In genomic region chr11:35415488-35415887, GRCh38 we compare ENCODE assay signal across 29 cellular contexts. TPM values are rescaled to one million over a fixed set of nuclear protein-coding genes. Genes with fewer than 3 reads are reported as not detected.
"Had no signal": no experiment of that assay in that cellular context is flagged by ENCODE, and none has a peak within 500 bp of the region (broad histone marks: within the 10 kb centered on the region; RNA-seq: fewer than 3 reads in every experiment).

No MANE protein-coding gene starts in this region.

- FAIRE-seq: endothelial cell of umbilical vein, kidney had no signal

- H3K27me3 ChIP-seq: ovary, vagina had no signal

- H3K4me3 ChIP-seq: esophagus squamous epithelium, lung, mucosa of descending colon, ovary, psoas muscle, skin epidermis, suprapubic skin, transverse colon, upper lobe of right lung, vagina had no signal

- H3K36me3 ChIP-seq: esophagus squamous epithelium, ovary, suprapubic skin, transverse colon, upper lobe of right lung, vagina had no signal

- H3K9me3 ChIP-seq: esophagus squamous epithelium, mucosa of descending colon, ovary, psoas muscle, suprapubic skin, transverse colon, upper lobe of right lung, vagina had no signal

- DNase-seq: cortex of kidney; effector CD4-positive, alpha-beta T cell; erythroblast; esophagus squamous epithelium; foreskin melanocyte; head of caudate nucleus; kidney; mucosa of descending colon; naive B cell; occipital lobe; ovary; posterior cingulate gyrus; psoas muscle; right cardiac atrium; stimulated activated CD4-positive, alpha-beta T cell treated with anti-CD3 and anti-CD28 coated beads, Interleukin-15, amount 100 ng/mL, for 24 hours; stimulated activated CD4-positive, alpha-beta T cell treated with anti-CD3 and anti-CD28 coated beads, Interleukin-2, amount 100 ng/mL, for 48 hours; stimulated activated CD8-positive, alpha-beta memory T cell treated with anti-CD3 and anti-CD28 coated beads, Interleukin-4, amount 100 ng/mL, for 48 hours; stimulated activated naive CD4-positive, alpha-beta T cell; stimulated activated naive CD8-positive, alpha-beta T cell treated with anti-CD3 and anti-CD28 coated beads, Interleukin-15, amount 100 ng/mL, for 72 hours; transverse colon; upper lobe of right lung had no signal

- ATAC-seq: left lobe of liver; mucosa of descending colon; natural killer cell treated with Interleukin-12 subunit alpha and Interleukin-12 subunit beta and Interleukin-15 and Interleukin-18, amount 100 ng/mL, for 72 hours; psoas muscle; right cardiac atrium; stimulated activated naive CD8-positive, alpha-beta T cell treated with anti-CD3 and anti-CD28 coated beads, Interleukin-15, amount 100 ng/mL, for 72 hours; upper lobe of right lung had no signal

- H3K27ac ChIP-seq: esophagus squamous epithelium, ovary, psoas muscle, skin epidermis, suprapubic skin, transverse colon, upper lobe of right lung, vagina had no signal

RNA-seq across cellular contexts. Expression of gene SLC1A2, which starts 3.9 kb away (rescaled TPM):
- total RNA-seq: dermis microvascular lymphatic vessel endothelial cell, endothelial cell of umbilical vein had no signal
- polyA plus RNA-seq: endothelial cell of umbilical vein had no signal
